ENCODE assay signal across 8 cellular contexts in genomic region chr6:18387061-18387721, GRCh38. TPM values are rescaled to one million over a fixed set of nuclear protein-coding genes. Genes with fewer than 3 reads are reported as not detected.
A peak's percentile ranks its signal among the peaks of the same experiment; 100 is the strongest.
DNase-seq lines count a peak whose midpoint lies in the region; ATAC-seq and TF ChIP-seq lines count a peak whose summit lies in the region.

Gene RNF144B, plus strand, starts transcription at chr6:18387350. Its CDS starts 12,185 bp downstream, at chr6:18399535.

- intact Hi-C loops in Right ventricle myocardium superior (cut with DNase I): no loop called here
- intact Hi-C loops in tibial artery (cut with DNase I; ENCODE audit: low total_unique reads): no loop called here

- no peaks in the 10 kb centered on the region for H3K9me3 Mint-ChIP-seq in activated naive CD8-positive, alpha-beta T cell treated with anti-CD3 and anti-CD28 coated beads, Interleukin-2, amount 10 ng/mL, durations not matched to agents 7 days and 5 days

- ATAC-seq in HG02588 (IDR thresholded peaks at IDR 0.05; ENCODE audit: unreplicated experiment) (peak; percentile 86), Right ventricle myocardium superior (ENCODE audit: poor library complexity) (peak; percentile 96)
- peak; percentile 93 for ATAC-seq in activated naive CD8-positive, alpha-beta T cell treated with anti-CD3 and anti-CD28 coated beads, Interleukin-2, amount 10 ng/mL, durations not matched to agents 7 days and 5 days (ENCODE audit: low read depth)

- peak within 1 kb of the TSS; percentile 59 for H3K27ac Mint-ChIP-seq in activated naive CD8-positive, alpha-beta T cell treated with anti-CD3 and anti-CD28 coated beads, Interleukin-2, amount 10 ng/mL, durations not matched to agents 7 days and 5 days

- H3K4me3 ChIP-seq in parathyroid adenoma (ENCODE audit: low read depth, low read length) (peak within 1 kb of the TSS; percentile 71), tibial artery (peak within 1 kb of the TSS; percentile 58 to 60)

- peaks cover 3% of the 10 kb centered on the region for H3K27me3 Mint-ChIP-seq in activated naive CD8-positive, alpha-beta T cell treated with anti-CD3 and anti-CD28 coated beads, Interleukin-2, amount 10 ng/mL, durations not matched to agents 7 days and 5 days

- no peak within 1 kb of the TSS for H3K9ac ChIP-seq in parathyroid adenoma

- peaks cover 22% of the 10 kb centered on the region for H3K4me1 Mint-ChIP-seq in activated naive CD8-positive, alpha-beta T cell treated with anti-CD3 and anti-CD28 coated beads, Interleukin-2, amount 10 ng/mL, durations not matched to agents 7 days and 5 days

- H3K36me3 ChIP-seq in parathyroid adenoma (ENCODE audit: control insufficient read depth, insufficient read depth, low read length) (no peaks in the 10 kb centered on the region), tibial artery (no peaks in the 10 kb centered on the region)

- POLR2A ChIA-PET in activated naive CD8-positive, alpha-beta T cell treated with anti-CD3 and anti-CD28 coated beads, Interleukin-2, amount 10 ng/mL, durations not matched to agents 7 days and 5 days (lab: Charles Lee): interaction anchor here (0.6 to 1.0 kb wide), 3 partner anchors 120 to 680 kb away, joined by 3 to 5 read pairs (median 3); partner anchors contain the start of gene NUP153

- H3K4me3 Mint-ChIP-seq in activated naive CD8-positive, alpha-beta T cell treated with anti-CD3 and anti-CD28 coated beads, Interleukin-2, amount 10 ng/mL, durations not matched to agents 7 days and 5 days: peak within 1 kb of the TSS; percentile 95

- peak; percentile 41 for DNase-seq in GDM1 (lab: John Stamatoyannopoulos, UW)
- DNase-seq in NCI-H1092 (lab: John Stamatoyannopoulos, UW): peak; percentile 66
- DNase-seq in SKM-1 treated with dmso at 0.1 percent for 144 hours (lab: John Stamatoyannopoulos, UW; ENCODE audit: unreplicated experiment): peak; percentile 81
- DNase-seq in activated naive CD8-positive, alpha-beta T cell treated with anti-CD3 and anti-CD28 coated beads, Interleukin-2, amount 10 ng/mL, durations not matched to agents 7 days and 5 days: peak; percentile 68
- peak; percentile 92 for DNase-seq in Right ventricle myocardium superior
- peak; percentile 82 to 88 for DNase-seq in tibial artery

- peak within 1 kb of the TSS; percentile 77 for H2AFZ ChIP-seq in parathyroid adenoma

- no peaks in the 10 kb centered on the region for H3K79me2 ChIP-seq in parathyroid adenoma

- H3K27ac ChIP-seq in parathyroid adenoma: peak within 1 kb of the TSS; percentile 4
- peak within 1 kb of the TSS; percentile 29 to 56 for H3K27ac ChIP-seq in tibial artery

- TF ChIP-seq CTCF in parathyroid adenoma (IDR thresholded peaks at IDR 0.05): no peak
- no peak for TF ChIP-seq CTCF in tibial artery (IDR thresholded peaks at IDR 0.05)

- H3K4me1 ChIP-seq in parathyroid adenoma (peaks cover 4% of the 10 kb centered on the region), tibial artery (peaks cover 0 to 50% (median 25%) of the 10 kb centered on the region in 4 donors)

- H3K9me3 ChIP-seq in parathyroid adenoma (ENCODE audit: control insufficient read depth, low read length) (no peaks in the 10 kb centered on the region), tibial artery (no peaks in the 10 kb centered on the region)

- H3K27me3 ChIP-seq in parathyroid adenoma (ENCODE audit: control insufficient read depth, insufficient read depth, low read length) (no peaks in the 10 kb centered on the region), tibial artery (no peaks in the 10 kb centered on the region)

- H3K36me3 Mint-ChIP-seq in activated naive CD8-positive, alpha-beta T cell treated with anti-CD3 and anti-CD28 coated beads, Interleukin-2, amount 10 ng/mL, durations not matched to agents 7 days and 5 days: no peaks in the 10 kb centered on the region

- H3K4me2 ChIP-seq in parathyroid adenoma (ENCODE audit: low read length): peak within 1 kb of the TSS; percentile 85

RNA-seq across cellular contexts. Expression of gene RNF144B, which starts in this region (rescaled TPM):
- total RNA-seq in activated naive CD8-positive, alpha-beta T cell treated with anti-CD3 and anti-CD28 coated beads, Interleukin-2, amount 10 ng/mL, durations not matched to agents 7 days and 5 days: 1 to 10 TPM; 2.3 to 3.6 TPM
- 17.1 TPM for total RNA-seq in Right ventricle myocardium superior

Comparison
In these comparisons a context has a peak if more than half of its experiments do, and no peak if none do; other contexts are left out.
1. Peak in every context shown above with its lines: DNase-seq, ATAC-seq, H3K4me3 ChIP-seq and H3K27ac ChIP-seq.
2. DNase-seq: peak in every context shown above with its lines; median percentile 92 in Right ventricle myocardium superior; 85 in tibial artery; 81 in SKM-1 treated with dmso at 0.1 percent for 144 hours; 68 in activated naive CD8-positive, alpha-beta T cell treated with anti-CD3 and anti-CD28 coated beads, Interleukin-2, amount 10 ng/mL, durations not matched to agents 7 days and 5 days; 66 in NCI-H1092; 41 in GDM1.